13 cellular contexts compared by ENCODE assay signal in genomic region chr7:130351664-130352015, GRCh38. TPM values are rescaled to one million over a fixed set of nuclear protein-coding genes. Genes with fewer than 3 reads are reported as not detected.
A peak's percentile ranks its signal among the peaks of the same experiment; 100 is the strongest.
DNase-seq lines count a peak whose midpoint lies in the region; ATAC-seq and TF ChIP-seq lines count a peak whose summit lies in the region.
"Had no signal": no experiment of that assay in that cellular context is flagged by ENCODE, and none has a peak within 500 bp of the region (broad histone marks: within the 10 kb centered on the region; RNA-seq: fewer than 3 reads in every experiment).

No MANE protein-coding gene starts in this region.

- DNase-seq in stimulated activated naive CD8-positive, alpha-beta T cell treated with anti-CD3 and anti-CD28 coated beads, Interleukin-15, amount 100 ng/mL, for 72 hours, result no peak
- DNase-seq in stimulated activated naive CD8-positive, alpha-beta T cell treated with anti-CD3 and anti-CD28 coated beads, Interleukin-15, Interleukin-2, amounts not matched to agents 100 U/mL and 50 U/mL, for 24 hours, result no peak
- DNase-seq in esophagus muscularis mucosa (ENCODE audit: extremely low spot score) (no peak), Kasumi-1 (lab: John Stamatoyannopoulos, UW) (no peak), DMS153 treated with DMSO at 0.1 percent for 48 hours (lab: John Stamatoyannopoulos, UW; ENCODE audit: unreplicated experiment) (no peak), NCI-H82 (lab: John Stamatoyannopoulos, UW) (no peak)
- DNase-seq: DND-41, Karpas-422, mesendoderm had no signal

- H3K27ac Mint-ChIP-seq in stimulated activated naive CD8-positive, alpha-beta T cell treated with anti-CD3 and anti-CD28 coated beads, Interleukin-15, amount 100 ng/mL, for 72 hours, result peak overlapping the region; percentile 53 to 79
- H3K27ac Mint-ChIP-seq: WTC11 had no signal

- no peak for TF ChIP-seq CTCF in esophagus muscularis mucosa (IDR thresholded peaks at IDR 0.05)

- peak overlapping the region; percentile 25 to 62 (median 53) for H3K27ac ChIP-seq in esophagus muscularis mucosa (replicated peaks in 1 of 4)

- H3K9me3 ChIP-seq in esophagus muscularis mucosa (no peaks in the 10 kb centered on the region), neuron (ENCODE audit: low read length) (no peaks in the 10 kb centered on the region)
- H3K9me3 ChIP-seq: ascending aorta had no signal

- H3K27me3 ChIP-seq in esophagus muscularis mucosa (no peaks in the 10 kb centered on the region), neuron (ENCODE audit: insufficient read depth, low read length) (no peaks in the 10 kb centered on the region)
- H3K27me3 ChIP-seq: ascending aorta had no signal

- peaks cover 7 to 40% (median 35%) of the 10 kb centered on the region in 4 donors for H3K4me1 ChIP-seq in esophagus muscularis mucosa
- peaks cover 55% of the 10 kb centered on the region for H3K4me1 ChIP-seq in neuron (ENCODE audit: insufficient read depth, low read length)

- H3K4me3 ChIP-seq in esophagus muscularis mucosa (no peak overlapping the region), neuron (ENCODE audit: low read length) (peak overlapping the region; percentile 47)
- H3K4me3 ChIP-seq: ascending aorta had no signal

- no peaks in the 10 kb centered on the region for H3K27me3 Mint-ChIP-seq in stimulated activated naive CD8-positive, alpha-beta T cell treated with anti-CD3 and anti-CD28 coated beads, Interleukin-15, amount 100 ng/mL, for 72 hours

- intact Hi-C loops in esophagus muscularis mucosa (cut with DNase I), result loop anchor here (10.0 kb wide), 1 partner anchor 83 kb away; no protein-coding TSS in a partner anchor

- no peaks in the 10 kb centered on the region for H3K36me3 ChIP-seq in esophagus muscularis mucosa
- no peaks in the 10 kb centered on the region for H3K36me3 ChIP-seq in neuron (ENCODE audit: insufficient read depth, low read length)
- H3K36me3 ChIP-seq: ascending aorta had no signal

- TF ChIP-seq POLR2A in esophagus muscularis mucosa (IDR thresholded peaks at IDR 0.05; ENCODE audit: low read depth) (no peak), GM18505 (IDR thresholded peaks at IDR 0.05; ENCODE audit: borderline replicate concordance, extremely low read depth, insufficient read depth, insufficient read length) (no peak)

- WGBS in esophagus muscularis mucosa, result 78% methylated on average over 8 of the region's 8 CpGs

- ATAC-seq in stimulated activated naive CD8-positive, alpha-beta T cell treated with anti-CD3 and anti-CD28 coated beads, Interleukin-15, amount 100 ng/mL, for 72 hours, result no peak
- ATAC-seq in stimulated activated naive CD8-positive, alpha-beta T cell treated with anti-CD3 and anti-CD28 coated beads, Interleukin-15, Interleukin-2, amounts not matched to agents 100 U/mL and 50 U/mL, for 24 hours, result no peak
- ATAC-seq in GM18505 (IDR thresholded peaks at IDR 0.05; ENCODE audit: unreplicated experiment), result no peak
- ATAC-seq: WTC11 had no signal

- no peaks in the 10 kb centered on the region for H3K9me3 Mint-ChIP-seq in stimulated activated naive CD8-positive, alpha-beta T cell treated with anti-CD3 and anti-CD28 coated beads, Interleukin-15, amount 100 ng/mL, for 72 hours
- H3K9me3 Mint-ChIP-seq: WTC11 had no signal

- no peak for TF ChIP-seq EP300 in esophagus muscularis mucosa (IDR thresholded peaks at IDR 0.05)

- peaks cover 43% of the 10 kb centered on the region for H3K4me1 Mint-ChIP-seq in stimulated activated naive CD8-positive, alpha-beta T cell treated with anti-CD3 and anti-CD28 coated beads, Interleukin-15, amount 100 ng/mL, for 72 hours

- peak overlapping the region; percentile 36 to 42 for H3K4me3 Mint-ChIP-seq in stimulated activated naive CD8-positive, alpha-beta T cell treated with anti-CD3 and anti-CD28 coated beads, Interleukin-15, amount 100 ng/mL, for 72 hours
- H3K4me3 Mint-ChIP-seq: WTC11 had no signal

- peak overlapping the region; percentile 25 for H2AFZ ChIP-seq in neuron (ENCODE audit: low read depth, low read length)

RNA-seq across cellular contexts. Expression of gene CPA5, which starts 7.0 kb away (rescaled TPM):
- not detected for total RNA-seq in esophagus muscularis mucosa
- total RNA-seq: ascending aorta, WTC11 had no signal

RNA-seq across cellular contexts. Expression of gene CPA1, which starts 28.7 kb away (rescaled TPM):
- not detected for total RNA-seq in esophagus muscularis mucosa
- total RNA-seq: ascending aorta had no signal

RNA-seq across cellular contexts. Expression of gene CPA4, which starts 58.7 kb away (rescaled TPM):
- total RNA-seq in esophagus muscularis mucosa, result not detected
- total RNA-seq: ascending aorta, WTC11 had no signal
